In the genomic region with DNA sequence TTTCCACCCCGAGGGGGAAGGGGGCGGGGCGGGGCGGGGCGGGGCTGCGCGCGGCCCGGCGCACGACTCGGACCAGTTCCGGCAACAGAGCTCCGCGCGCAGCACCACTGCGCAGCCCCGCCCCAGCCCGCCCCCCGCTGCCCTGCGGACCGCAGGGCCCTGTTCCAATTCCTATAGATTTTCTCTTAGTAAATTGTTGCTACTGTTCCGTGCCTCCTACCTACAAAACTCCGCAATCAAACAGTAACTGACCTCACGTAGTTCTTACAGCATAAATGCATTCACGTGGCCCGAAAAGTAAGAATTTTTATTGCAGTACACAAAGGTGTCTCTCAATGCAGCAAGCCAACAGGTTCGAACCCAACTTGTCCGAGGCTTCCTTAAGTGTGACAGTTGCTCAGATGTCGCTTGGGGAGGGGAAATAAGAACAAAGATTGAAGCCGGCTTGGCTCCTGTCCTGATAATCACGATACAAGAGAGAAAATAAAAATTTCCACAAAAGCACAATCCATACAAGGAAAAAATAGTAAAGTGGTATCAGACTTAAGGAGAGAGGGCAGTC, we compare ENCODE assay signal across 8 cellular contexts. TPM values are rescaled to one million over a fixed set of nuclear protein-coding genes. Genes with fewer than 3 reads are reported as not detected.
DNase-seq lines count a peak whose midpoint lies in the region; ATAC-seq and TF ChIP-seq lines count a peak whose summit lies in the region.

No MANE protein-coding gene starts in this region.

- H3K36me3 Mint-ChIP-seq in activated CD8-positive, alpha-beta T cell treated with anti-CD3 and anti-CD28 coated beads, Interleukin-2, amount 10 ng/mL, durations not matched to agents 7 days and 5 days (ENCODE audit: low read depth): peaks cover 10% of the 10 kb centered on the region
- peaks cover 5% of the 10 kb centered on the region for H3K36me3 Mint-ChIP-seq in neural progenitor cell

- H3K4me2 ChIP-seq in BLaER1 (peak overlapping the region; percentile 83), neural progenitor cell (peak overlapping the region; percentile 93)

- peaks cover 35% of the 10 kb centered on the region for H3K4me1 Mint-ChIP-seq in activated CD8-positive, alpha-beta T cell treated with anti-CD3 and anti-CD28 coated beads, Interleukin-2, amount 10 ng/mL, durations not matched to agents 7 days and 5 days (ENCODE audit: low read depth)
- H3K4me1 Mint-ChIP-seq in neural progenitor cell: peaks cover 23% of the 10 kb centered on the region

- ATAC-seq in GM18511 (IDR thresholded peaks at IDR 0.05; ENCODE audit: unreplicated experiment) (peak; percentile 67), HG02885 (IDR thresholded peaks at IDR 0.05; ENCODE audit: poor library complexity, unreplicated experiment) (peak; percentile 66)
- peak; percentile 78 for ATAC-seq in activated CD8-positive, alpha-beta T cell treated with anti-CD3 and anti-CD28 coated beads, Interleukin-2, amount 10 ng/mL, durations not matched to agents 7 days and 5 days

- POLR2A ChIA-PET in activated CD8-positive, alpha-beta T cell treated with anti-CD3 and anti-CD28 coated beads, Interleukin-2, amount 10 ng/mL, durations not matched to agents 7 days and 5 days (lab: Charles Lee): interaction anchor here (1.2 to 2.0 kb wide), 3 partner anchors 59 to 211 kb away, joined by 3 to 8 read pairs (median 7); a partner anchor contains a TSS

- H3K4me3 Mint-ChIP-seq in activated CD8-positive, alpha-beta T cell treated with anti-CD3 and anti-CD28 coated beads, Interleukin-2, amount 10 ng/mL, durations not matched to agents 7 days and 5 days: peak overlapping the region; percentile 91
- H3K4me3 Mint-ChIP-seq in neural progenitor cell: peak overlapping the region; percentile 95

- CTCF ChIA-PET in activated CD8-positive, alpha-beta T cell treated with anti-CD3 and anti-CD28 coated beads, Interleukin-2, amount 10 ng/mL, durations not matched to agents 7 days and 5 days (lab: Charles Lee): interaction anchor here (1.0 to 2.0 kb wide), 2 partner anchors 49 to 155 kb away, joined by 5 to 9 read pairs; no protein-coding TSS in a partner anchor

- peaks cover 44% of the 10 kb centered on the region for H3F3A ChIP-seq in neural progenitor cell (ENCODE audit: low read depth)

- H3K27ac Mint-ChIP-seq in activated CD8-positive, alpha-beta T cell treated with anti-CD3 and anti-CD28 coated beads, Interleukin-2, amount 10 ng/mL, durations not matched to agents 7 days and 5 days: peak overlapping the region; percentile 95
- H3K27ac Mint-ChIP-seq in neural progenitor cell: peak overlapping the region; percentile 90

- H3K4me1 ChIP-seq in BLaER1: peaks cover 36% of the 10 kb centered on the region
- peaks cover 43% of the 10 kb centered on the region for H3K4me1 ChIP-seq in neural progenitor cell

- H3K9me3 ChIP-seq in BLaER1 (no peaks in the 10 kb centered on the region), neural progenitor cell (ENCODE audit: low read depth) (no peaks in the 10 kb centered on the region)

- H3K27me3 ChIP-seq in BLaER1: no peaks in the 10 kb centered on the region
- H3K27me3 ChIP-seq in neural progenitor cell: no peaks in the 10 kb centered on the region

- peaks cover 10% of the 10 kb centered on the region for H3K36me3 ChIP-seq in BLaER1
- H3K36me3 ChIP-seq in neural progenitor cell: no peaks in the 10 kb centered on the region

- H3K4me3 ChIP-seq in BLaER1 (peak overlapping the region; percentile 94), foreskin fibroblast (ENCODE audit: low read depth in 1 of 2, low read length in 2 of 2) (peak overlapping the region; percentile 59 to 83), neural progenitor cell (peak overlapping the region; percentile 75)

- no peak overlapping the region for H2AFZ ChIP-seq in neural progenitor cell (replicated peaks)

- H4K20me1 ChIP-seq in BLaER1 (peaks cover 48% of the 10 kb centered on the region), neural progenitor cell (ENCODE audit: low read depth) (peaks cover 50% of the 10 kb centered on the region)

- DNase-seq in NCI-H2196 treated with DMSO at 0.1 percent for 48 hours (lab: John Stamatoyannopoulos, UW; ENCODE audit: unreplicated experiment) (peak; percentile 75), foreskin fibroblast (peak; percentile 78 to 94), neural progenitor cell (ENCODE audit: low spot score) (no peak), GDM1 (lab: John Stamatoyannopoulos, UW) (no peak)
- DNase-seq in activated CD8-positive, alpha-beta T cell treated with anti-CD3 and anti-CD28 coated beads, Interleukin-2, amount 10 ng/mL, durations not matched to agents 7 days and 5 days: peak; percentile 25

- no peaks in the 10 kb centered on the region for H3K9me3 Mint-ChIP-seq in activated CD8-positive, alpha-beta T cell treated with anti-CD3 and anti-CD28 coated beads, Interleukin-2, amount 10 ng/mL, durations not matched to agents 7 days and 5 days (ENCODE audit: insufficient read depth)
- H3K9me3 Mint-ChIP-seq in neural progenitor cell: no peaks in the 10 kb centered on the region

- TF ChIP-seq CTCF in foreskin fibroblast (IDR thresholded peaks at IDR 0.05; ENCODE audit: low read depth, low read length): no peak
- no peak for TF ChIP-seq CTCF in neural progenitor cell (IDR thresholded peaks at IDR 0.05)

- peaks cover 90% of the 10 kb centered on the region for H3K79me2 ChIP-seq in neural progenitor cell (ENCODE audit: low read depth)

- no peaks in the 10 kb centered on the region for H3K27me3 Mint-ChIP-seq in activated CD8-positive, alpha-beta T cell treated with anti-CD3 and anti-CD28 coated beads, Interleukin-2, amount 10 ng/mL, durations not matched to agents 7 days and 5 days (ENCODE audit: low read depth)
- no peaks in the 10 kb centered on the region for H3K27me3 Mint-ChIP-seq in neural progenitor cell (ENCODE audit: insufficient read depth, low read depth)

- H3K9ac ChIP-seq in BLaER1: peak overlapping the region; percentile 94
- peak overlapping the region; percentile 89 for H3K9ac ChIP-seq in neural progenitor cell

- H3K27ac ChIP-seq in BLaER1 (peak overlapping the region; percentile 91), neural progenitor cell (peak overlapping the region; percentile 99)

RNA-seq across cellular contexts. Expression of a gene that starts 1.2 kb away (rescaled TPM):
- 10 to 100 TPM; 39.5 to 40.0 TPM for total RNA-seq in activated CD8-positive, alpha-beta T cell treated with anti-CD3 and anti-CD28 coated beads, Interleukin-2, amount 10 ng/mL, durations not matched to agents 7 days and 5 days
- 49.8 and 63.8 TPM in 2 replicates for total RNA-seq in neural progenitor cell (ENCODE audit: low replicate concordance)

Comparison
In these comparisons a context has a peak if more than half of its experiments do, and no peak if none do; other contexts are left out.
1. DNase-seq: peak in NCI-H2196 treated with DMSO at 0.1 percent for 48 hours (single experiment), activated CD8-positive, alpha-beta T cell treated with anti-CD3 and anti-CD28 coated beads, Interleukin-2, amount 10 ng/mL, durations not matched to agents 7 days and 5 days (single experiment) and foreskin fibroblast (2 of 2); none in neural progenitor cell (single experiment) and GDM1 (single experiment).
2. Peak in every context shown above with its lines, with median percentiles within 50 percentile points of each other: H3K4me3 ChIP-seq and ATAC-seq.